In the genomic region with DNA sequence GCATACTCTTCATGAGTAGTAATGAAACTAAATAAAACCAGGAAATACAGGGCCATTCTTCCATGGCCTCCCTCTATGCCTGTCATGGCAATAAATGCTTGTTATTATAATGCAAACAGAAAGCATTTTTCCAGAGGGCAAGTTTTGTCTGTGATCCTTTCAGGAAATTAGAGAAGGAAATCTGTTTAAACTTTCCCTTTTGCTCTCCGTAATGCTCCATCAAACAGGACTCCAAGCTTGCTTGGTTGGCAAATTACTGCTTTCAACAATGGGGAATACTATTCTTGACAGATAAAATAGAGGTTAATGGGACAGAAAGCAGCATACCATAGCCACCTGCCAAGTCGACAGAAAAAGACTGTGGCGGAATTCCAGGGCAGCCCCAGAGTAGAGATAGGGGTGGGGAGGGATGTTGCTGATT, we compare ENCODE assay signal across 13 cellular contexts.
DNase-seq lines count a peak whose midpoint lies in the region; ATAC-seq and TF ChIP-seq lines count a peak whose summit lies in the region.
"Had no signal": no experiment of that assay in that cellular context is flagged by ENCODE, and none has a peak within 500 bp of the region (broad histone marks: within the 10 kb centered on the region; RNA-seq: fewer than 3 reads in every experiment).

No MANE protein-coding gene starts in this region.

- peaks cover 0 to 77% (median 45%) of the 10 kb centered on the region in 12 donors for H3K4me1 ChIP-seq in heart left ventricle

- H3K9me3 ChIP-seq in SK-N-MC (ENCODE audit: low read depth, low read length) (peaks cover 6% of the 10 kb centered on the region; the same call in 1 of the 2 replicates), heart left ventricle (peaks cover 0 to 12% (median 0%) of the 10 kb centered on the region in 12 donors)

- no peak overlapping the region for H3K4me3 Mint-ChIP-seq in nephron progenitor cell
- H3K4me3 Mint-ChIP-seq: naive thymus-derived CD8-positive, alpha-beta T cell had no signal

- TF ChIP-seq CTCF in heart left ventricle (IDR thresholded peaks at IDR 0.05) (no peak), nephron progenitor cell (IDR thresholded peaks at IDR 0.05) (no peak)

- ATAC-seq in heart left ventricle (peak; percentile 53 to 75 (median 66)), GM21360 (IDR thresholded peaks at IDR 0.05; ENCODE audit: unreplicated experiment) (no peak)
- ATAC-seq: naive thymus-derived CD8-positive, alpha-beta T cell had no signal

- H3K4me1 Mint-ChIP-seq in nephron progenitor cell, result peaks cover 27% of the 10 kb centered on the region
- H3K4me1 Mint-ChIP-seq: naive thymus-derived CD8-positive, alpha-beta T cell had no signal

- peak; percentile 6 for DNase-seq in COLO829 (ENCODE audit: low spot score)
- peak; percentile 77 for DNase-seq in SK-N-MC (ENCODE audit: low read depth, low spot score)
- DNase-seq in heart left ventricle, result peak in 4 of 5 donors; percentile 45 to 62 (median 55)
- DNase-seq in nephron progenitor cell, result no peak
- no peak for DNase-seq in NCI-H510A (lab: John Stamatoyannopoulos, UW)
- DNase-seq in GDM1 (lab: John Stamatoyannopoulos, UW), result no peak
- DNase-seq in activated gamma-delta T cell (lab: John Stamatoyannopoulos, UW), result no peak
- DNase-seq: activated effector memory CD4-positive, alpha-beta T cell treated with anti-CD3 and anti-CD28 coated beads, Interleukin-2, amount 50 U/mL, for 16 hours; COR-L47; islet precursor cell; naive thymus-derived CD8-positive, alpha-beta T cell had no signal

- TF ChIP-seq POLR2A in heart left ventricle (IDR thresholded peaks at IDR 0.05), result no peak

- H3K27me3 Mint-ChIP-seq in nephron progenitor cell (ENCODE audit: low read depth, poor library complexity), result no peaks in the 10 kb centered on the region

- H3K36me3 ChIP-seq in SK-N-MC (ENCODE audit: insufficient read depth, low read length) (peaks cover 5% of the 10 kb centered on the region; the same call in 1 of the 2 replicates), heart left ventricle (no peaks in the 10 kb centered on the region)

- no peaks in the 10 kb centered on the region for H3K27me3 ChIP-seq in heart left ventricle

- peak overlapping the region; percentile 69 for H3K4me3 ChIP-seq in SK-N-MC
- peak overlapping the region in 5 of 12 donors; percentile 6 to 37 (median 25) for H3K4me3 ChIP-seq in heart left ventricle
- H3K4me3 ChIP-seq: smooth muscle cell had no signal

- no peak overlapping the region for H3K9ac ChIP-seq in SK-N-MC (ENCODE audit: insufficient read length)

- peaks cover 13% of the 10 kb centered on the region for H3K36me3 Mint-ChIP-seq in nephron progenitor cell (ENCODE audit: low read depth)
- H3K36me3 Mint-ChIP-seq: naive thymus-derived CD8-positive, alpha-beta T cell had no signal

- H3K27ac ChIP-seq in SK-N-MC, result peak overlapping the region; percentile 85
- H3K27ac ChIP-seq in heart left ventricle, result peak overlapping the region in 11 of 12 donors; percentile 5 to 82 (median 39)

- H3K27ac Mint-ChIP-seq in nephron progenitor cell, result peak overlapping the region; percentile 55
- H3K27ac Mint-ChIP-seq: naive thymus-derived CD8-positive, alpha-beta T cell had no signal

- H3K9me3 Mint-ChIP-seq in nephron progenitor cell, result peaks cover 23% of the 10 kb centered on the region
- H3K9me3 Mint-ChIP-seq: naive thymus-derived CD8-positive, alpha-beta T cell had no signal

- WGBS in heart left ventricle, 4 donors, result 9 to 15% (median 12%) methylated on average over 3 of the region's 3 CpGs

- intact Hi-C loops in heart left ventricle (cut with DNase I), result loop anchor here in 1 of 10 donors (5.0 kb wide), 1 partner anchor 38 kb away; no protein-coding TSS in a partner anchor

Comparison
In these comparisons a context has a peak if more than half of its experiments do, and no peak if none do; other contexts are left out.
1. DNase-seq: peak in COLO829 (single experiment), SK-N-MC (single experiment) and heart left ventricle (4 of 5); none in nephron progenitor cell (single experiment), NCI-H510A (single experiment), GDM1 (single experiment) and activated gamma-delta T cell (single experiment).